ENCODE assay signal across 23 cellular contexts in the genomic region with DNA sequence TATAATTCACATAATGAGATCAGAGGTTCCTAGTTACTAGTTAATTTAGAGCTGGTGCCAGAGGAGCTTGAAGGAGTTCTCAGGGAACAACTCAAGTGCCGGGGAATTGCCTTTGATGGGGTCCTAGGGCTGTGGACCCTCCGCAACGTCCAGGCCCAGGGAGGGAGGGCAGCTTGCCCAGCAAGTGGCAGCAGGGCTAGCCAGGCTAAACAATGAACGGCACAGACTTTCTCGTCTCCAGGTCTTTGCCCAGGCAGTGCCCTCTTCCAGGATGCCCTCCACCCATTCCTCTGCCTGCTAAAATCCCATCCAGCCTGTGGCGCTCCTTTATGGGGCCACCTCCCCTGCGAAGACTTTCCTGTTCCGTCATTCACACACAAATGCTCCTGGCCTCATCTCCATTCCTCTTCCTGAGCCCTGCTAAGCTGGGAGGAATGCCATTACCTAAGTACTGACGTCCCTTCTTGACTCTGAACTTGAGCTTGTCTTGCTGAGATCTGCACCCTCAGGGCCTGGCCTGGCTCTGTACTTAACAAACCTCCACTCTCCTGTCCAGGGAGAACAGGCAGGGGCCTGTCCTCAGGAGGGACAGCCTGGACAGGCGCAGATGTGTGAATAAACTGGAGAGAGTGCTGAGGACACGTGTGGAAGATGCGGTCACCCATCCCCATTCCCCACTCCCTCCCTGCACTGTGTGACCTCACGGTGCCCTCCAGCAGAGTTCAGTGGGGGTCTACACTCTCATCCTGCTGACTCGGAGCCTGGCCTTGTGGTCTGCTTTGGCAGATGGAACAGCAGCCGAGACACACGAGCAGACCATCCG.
A peak's percentile ranks its signal among the peaks of the same experiment; 100 is the strongest.
DNase-seq lines count a peak whose midpoint lies in the region; ATAC-seq, FAIRE-seq and TF ChIP-seq lines count a peak whose summit lies in the region.
"Had no signal": no experiment of that assay in that cellular context is flagged by ENCODE, and none has a peak within 500 bp of the region (broad histone marks: within the 10 kb centered on the region; RNA-seq: fewer than 3 reads in every experiment).

No MANE protein-coding gene starts in this region.

- TF ChIP-seq CTCF in right lobe of liver (IDR thresholded peaks at IDR 0.05) (no peak), HepG2 (CRISPR knock-in tag; IDR thresholded peaks at IDR 0.05) (no peak), epithelial cell of esophagus (IDR thresholded peaks at IDR 0.05; ENCODE audit: insufficient read depth, low read depth, low read length, missing control alignments) (no peak), left lung (IDR thresholded peaks at IDR 0.05) (no peak)
- no peak for TF ChIP-seq CTCF in activated CD8-positive, alpha-beta T cell treated with anti-CD3 and anti-CD28 coated beads for 36 hours (IDR thresholded peaks at IDR 0.05)

- POLR2A ChIA-PET in HepG2 (lab: Yijun Ruan, JAX) = no interaction called here
- POLR2A ChIA-PET in activated CD8-positive, alpha-beta T cell treated with anti-CD3 and anti-CD28 coated beads for 36 hours (lab: Charles Lee) = no interaction called here

- TF ChIP-seq EP300 in HepG2 (IDR thresholded peaks at IDR 0.05; ENCODE audit: low read depth in 2 of 2, low read length in 2 of 2) (no peak), HepG2 (CRISPR knock-in tag; IDR thresholded peaks at IDR 0.05; ENCODE audit: borderline replicate concordance) (no peak)

- TF ChIP-seq POLR2A in right lobe of liver (IDR thresholded peaks at IDR 0.05) (no peak), HepG2 (IDR thresholded peaks at IDR 0.05; ENCODE audit: insufficient read depth in 1 of 2, low read depth in 2 of 2, low read length in 2 of 2) (no peak)

- H3K9me3 ChIP-seq in right lobe of liver (no peaks in the 10 kb centered on the region), HepG2 (ENCODE audit: low read length) (no peaks in the 10 kb centered on the region), left lung (no peaks in the 10 kb centered on the region)

- H3K4me1 ChIP-seq in right lobe of liver = no peaks in the 10 kb centered on the region
- peaks cover 10% of the 10 kb centered on the region for H3K4me1 ChIP-seq in HepG2 (ENCODE audit: insufficient read depth, low read length)
- no peaks in the 10 kb centered on the region for H3K4me1 ChIP-seq in left lung

- WGBS in right lobe of liver (ENCODE audit: insufficient coverage, low coverage, low lambda C conversion rate, missing lambda C conversion rate) = 61% methylated on average over 9 of the region's 17 CpGs
- 8% methylated on average over 10 of the region's 17 CpGs for WGBS in HepG2 (ENCODE audit: low lambda C conversion rate)

- H3K4me3 ChIP-seq in right lobe of liver (no peak overlapping the region), HepG2 (replicated peaks in 1 of 3; ENCODE audit: insufficient read depth in 1 of 3, low read depth in 2 of 3, low read length in 3 of 3) (no peak overlapping the region), epithelial cell of esophagus (ENCODE audit: low read length) (no peak overlapping the region), left lung (no peak overlapping the region)
- H3K4me3 ChIP-seq: GM12878, smooth muscle cell had no signal

- no peaks in the 10 kb centered on the region for H3K27me3 Mint-ChIP-seq in activated CD8-positive, alpha-beta T cell treated with anti-CD3 and anti-CD28 coated beads for 36 hours
- H3K27me3 Mint-ChIP-seq: activated naive CD8-positive, alpha-beta T cell treated with anti-CD3 and anti-CD28 coated beads, Interleukin-2, amount 50 U/mL, for 24 hours had no signal

- no peak overlapping the region for H3K9ac ChIP-seq in HepG2 (ENCODE audit: insufficient read depth, low read depth, low read length)

- no peaks in the 10 kb centered on the region for H3K79me2 ChIP-seq in HepG2 (ENCODE audit: insufficient read depth, low read length)

- H3K4me2 ChIP-seq in HepG2 (ENCODE audit: low read depth, low read length) = no peak overlapping the region
- H3K4me2 ChIP-seq: smooth muscle cell had no signal

- CTCF ChIA-PET in HepG2 (lab: Yijun Ruan, JAX; ENCODE audit: low intra/inter-chr PET ratio, low total read pairs) = no interaction called here
- CTCF ChIA-PET in activated CD8-positive, alpha-beta T cell treated with anti-CD3 and anti-CD28 coated beads for 36 hours (lab: Charles Lee) = no interaction called here

- H2AFZ ChIP-seq in HepG2 (ENCODE audit: low read length) = no peak overlapping the region

- FAIRE-seq in HepG2 (lab: Jason Lieb, UNC) = no peak
- FAIRE-seq: GM12878 had no signal

- no peaks in the 10 kb centered on the region for H3K9me3 Mint-ChIP-seq in activated CD8-positive, alpha-beta T cell treated with anti-CD3 and anti-CD28 coated beads for 36 hours
- H3K9me3 Mint-ChIP-seq: activated naive CD8-positive, alpha-beta T cell treated with anti-CD3 and anti-CD28 coated beads, Interleukin-2, amount 50 U/mL, for 24 hours; central memory CD8-positive, alpha-beta T cell; IgD-negative memory B cell; nephron progenitor cell; T-helper 2 cell treated with Interferon-gamma antibody and Interleukin-4, amounts not matched to agents 5 μg/mL and 100 μg/mL, for 36 hours had no signal

- no peaks in the 10 kb centered on the region for H4K20me1 ChIP-seq in HepG2 (ENCODE audit: insufficient read depth, low read length)

- TF ChIP-seq RAD21 in HepG2 (CRISPR knock-in tag; IDR thresholded peaks at IDR 0.05) = no peak

- H3K36me3 Mint-ChIP-seq in activated CD8-positive, alpha-beta T cell treated with anti-CD3 and anti-CD28 coated beads for 36 hours (ENCODE audit: low read depth) = no peaks in the 10 kb centered on the region

- H3K27ac ChIP-seq in right lobe of liver = no peak overlapping the region
- H3K27ac ChIP-seq in HepG2 (ENCODE audit: extremely low read length, insufficient read depth, low read length) = no peak overlapping the region
- H3K27ac ChIP-seq in left lung = no peak overlapping the region

- H3K4me1 Mint-ChIP-seq in activated CD8-positive, alpha-beta T cell treated with anti-CD3 and anti-CD28 coated beads for 36 hours (ENCODE audit: low read depth) = no peaks in the 10 kb centered on the region
- H3K4me1 Mint-ChIP-seq: activated naive CD8-positive, alpha-beta T cell treated with anti-CD3 and anti-CD28 coated beads, Interleukin-2, amount 50 U/mL, for 24 hours; central memory CD8-positive, alpha-beta T cell; IgD-negative memory B cell had no signal

- H3K36me3 ChIP-seq in right lobe of liver = no peaks in the 10 kb centered on the region
- no peaks in the 10 kb centered on the region for H3K36me3 ChIP-seq in HepG2 (replicated peaks in 1 of 2; ENCODE audit: control insufficient read depth in 1 of 2, insufficient read depth in 2 of 2, low read length in 2 of 2)
- H3K36me3 ChIP-seq in left lung = no peaks in the 10 kb centered on the region

- intact Hi-C loops in right lobe of liver (cut with DNase I) = no loop called here
- intact Hi-C loops in HepG2 (cut with micrococcal nuclease; ENCODE audit: unreplicated experiment) = no loop called here
- intact Hi-C loops in left lung (cut with DNase I) = no loop called here
- intact Hi-C loops in activated CD8-positive, alpha-beta T cell treated with anti-CD3 and anti-CD28 coated beads for 36 hours (cut with micrococcal nuclease) = no loop called here

- H3K4me3 Mint-ChIP-seq in activated CD8-positive, alpha-beta T cell treated with anti-CD3 and anti-CD28 coated beads for 36 hours = no peak overlapping the region
- H3K4me3 Mint-ChIP-seq: activated naive CD8-positive, alpha-beta T cell treated with anti-CD3 and anti-CD28 coated beads, Interleukin-2, amount 50 U/mL, for 24 hours; central memory CD8-positive, alpha-beta T cell; IgD-negative memory B cell; nephron progenitor cell; T-helper 2 cell treated with Interferon-gamma antibody and Interleukin-4, amounts not matched to agents 5 μg/mL and 100 μg/mL, for 36 hours had no signal

- H3K27me3 ChIP-seq in right lobe of liver (no peaks in the 10 kb centered on the region), HepG2 (ENCODE audit: control insufficient read depth in 1 of 2, insufficient read depth in 2 of 2, low read length in 2 of 2) (peaks cover 11 to 44% of the 10 kb centered on the region in 2 experiments), left lung (peaks cover 0 to 19% of the 10 kb centered on the region in 2 donors)

- no peak overlapping the region for H3K27ac Mint-ChIP-seq in activated CD8-positive, alpha-beta T cell treated with anti-CD3 and anti-CD28 coated beads for 36 hours
- H3K27ac Mint-ChIP-seq: activated naive CD8-positive, alpha-beta T cell treated with anti-CD3 and anti-CD28 coated beads, Interleukin-2, amount 50 U/mL, for 24 hours; IgD-negative memory B cell; nephron progenitor cell; progenitor cell of endocrine pancreas; T-helper 2 cell treated with Interferon-gamma antibody and Interleukin-4, amounts not matched to agents 5 μg/mL and 100 μg/mL, for 36 hours had no signal

- in situ Hi-C loops in HepG2 (cut with HindIII; ENCODE audit: extremely low pct_ligation_motif_present, low pct_unique_long_range_greater_than_20kb) = no loop called here

- DNase-seq in right lobe of liver = peak in 2 of 3 donors; percentile 15 to 18
- DNase-seq in HepG2 (ENCODE audit: low spot score) = no peak
- DNase-seq in epithelial cell of esophagus (ENCODE audit: low read depth) = peak; percentile 47
- DNase-seq in left lung = peak; percentile 12 to 26
- no peak for DNase-seq in activated CD4-positive, CD25-positive, alpha-beta regulatory T cell treated with anti-CD3 and anti-CD28 coated beads, Interleukin-2, amount 50 U/mL, for 72 hours
- DNase-seq in activated CD8-positive, alpha-beta T cell treated with anti-CD3 and anti-CD28 coated beads for 36 hours = no peak
- DNase-seq in HT-29 (ENCODE audit: low spot score) = no peak
- no peak for DNase-seq in activated CD4-positive, alpha-beta T cell treated with anti-CD3 and anti-CD28 coated beads, Interleukin-2, amount 50 U/mL, for 48 hours
- DNase-seq: activated naive CD8-positive, alpha-beta T cell treated with anti-CD3 and anti-CD28 coated beads, Interleukin-2, amount 50 U/mL, for 24 hours; activated T-cell treated with anti-CD3 and anti-CD28 coated beads, Interleukin-2, amount 50 U/mL, for 48 hours; effector CD4-positive, alpha-beta T cell; GF-D8; MM.1S; NCI-H226; nephron progenitor cell; stimulated activated CD4-positive, alpha-beta T cell treated with anti-CD3 and anti-CD28 coated beads, Interleukin-4, amount 100 ng/mL, for 4 hours had no signal

- no TSS peak for BruUV-seq in HepG2 (replicated peaks; lab: Mats Ljungman, UMichigan)

- no peak for ATAC-seq in right lobe of liver
- no peak for ATAC-seq in HepG2
- ATAC-seq in left lung = peak; percentile 15
- ATAC-seq in activated CD8-positive, alpha-beta T cell treated with anti-CD3 and anti-CD28 coated beads for 36 hours = no peak
- ATAC-seq: activated naive CD8-positive, alpha-beta T cell treated with anti-CD3 and anti-CD28 coated beads, Interleukin-2, amount 50 U/mL, for 24 hours; GM12878; Panc1 had no signal

TF ChIP-seq in HepG2, 621 proteins besides CTCF, POLR2A, EP300 and RAD21:
- TF ChIP-seq ZBTB20 (CRISPR knock-in tag; IDR thresholded peaks at IDR 0.05; ENCODE audit: borderline replicate concordance, low read depth) (no peak), ZNF598 (CRISPR knock-in tag; IDR thresholded peaks at IDR 0.05; ENCODE audit: borderline replicate concordance) (no peak), GLI4 (CRISPR knock-in tag; IDR thresholded peaks at IDR 0.05; ENCODE audit: borderline replicate concordance) (no peak), KDM6A (CRISPR knock-in tag; IDR thresholded peaks at IDR 0.05; ENCODE audit: low read depth) (no peak)
TF ChIP-seq in HepG2: peak in this region for 0.

Comparison
In these comparisons a context has a peak if more than half of its experiments do, and no peak if none do; other contexts are left out.
1. DNase-seq: peak in right lobe of liver (2 of 3), epithelial cell of esophagus (single experiment) and left lung (2 of 2); none in HepG2 (single experiment), activated CD4-positive, CD25-positive, alpha-beta regulatory T cell treated with anti-CD3 and anti-CD28 coated beads, Interleukin-2, amount 50 U/mL, for 72 hours (single experiment), activated CD8-positive, alpha-beta T cell treated with anti-CD3 and anti-CD28 coated beads for 36 hours (single experiment), HT-29 (single experiment) and activated CD4-positive, alpha-beta T cell treated with anti-CD3 and anti-CD28 coated beads, Interleukin-2, amount 50 U/mL, for 48 hours (0 of 2).